17 cellular contexts compared by ENCODE assay signal in the genomic region with DNA sequence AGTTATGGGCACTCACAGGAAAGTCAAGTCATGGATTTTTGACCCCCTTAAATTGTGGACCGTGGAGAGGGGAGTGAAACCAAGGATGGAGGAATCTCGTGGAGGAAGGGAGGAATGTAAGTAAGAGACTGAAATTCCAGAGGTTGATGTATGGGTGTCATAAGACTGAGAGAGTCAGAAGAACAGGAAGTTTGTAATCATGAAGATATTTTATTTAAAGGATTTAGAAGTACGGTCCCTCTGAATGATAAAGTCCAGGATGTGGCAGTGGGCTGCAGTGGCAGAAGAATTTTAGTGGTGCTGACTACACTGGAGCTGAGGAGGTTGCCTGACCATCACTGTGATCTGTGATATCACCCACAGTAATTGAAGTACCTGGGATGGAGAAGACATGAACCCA. TPM values are rescaled to one million over a fixed set of nuclear protein-coding genes. Genes with fewer than 3 reads are reported as not detected.
A peak's percentile ranks its signal among the peaks of the same experiment; 100 is the strongest.
DNase-seq lines count a peak whose midpoint lies in the region; ATAC-seq and TF ChIP-seq lines count a peak whose summit lies in the region.
"Had no signal": no experiment of that assay in that cellular context is flagged by ENCODE, and none has a peak within 500 bp of the region (broad histone marks: within the 10 kb centered on the region; RNA-seq: fewer than 3 reads in every experiment).

No MANE protein-coding gene starts in this region.

- H3K27ac ChIP-seq in spleen: no peak overlapping the region

- TF ChIP-seq CTCF in choroid plexus epithelial cell (conservative IDR thresholded peaks at IDR 0.05; ENCODE audit: low read depth, low read length) (no peak), spleen (IDR thresholded peaks at IDR 0.05 in 8 of 11, conservative IDR thresholded peaks at IDR 0.05 in 3 of 11) (no peak)

- H3K27me3 ChIP-seq in spleen (replicated peaks in 1 of 7): no peaks in the 10 kb centered on the region

- POLR2A ChIA-PET in HEK293T (lab: Yijun Ruan, JAX): no interaction called here

- no peak overlapping the region for H3K4me3 ChIP-seq in choroid plexus epithelial cell (ENCODE audit: low read depth, low read length)
- no peak overlapping the region for H3K4me3 ChIP-seq in spleen
- H3K4me3 ChIP-seq: K562 had no signal

- no peaks in the 10 kb centered on the region for H3K9me3 ChIP-seq in spleen

- intact Hi-C loops in spleen (cut with DNase I; ENCODE audit: low total_unique reads): no loop called here

- 49 to 62% (median 57%) methylated on average over 3 of the region's 3 CpGs for WGBS in spleen, 5 donors

- ATAC-seq in activated CD4-positive, CD25-positive, alpha-beta regulatory T cell treated with anti-CD3 and anti-CD28 coated beads, Interleukin-2, amount 50 U/mL, for 24 hours: no peak
- ATAC-seq: activated CD8-positive, alpha-beta memory T cell treated with anti-CD3 and anti-CD28 coated beads, Interleukin-2, amount 10 ng/mL, durations not matched to agents 7 days and 5 days; K562 had no signal

- no peak for TF ChIP-seq POLR2A in spleen (IDR thresholded peaks at IDR 0.05)

- CTCF ChIA-PET in HEK293T (lab: Yijun Ruan, JAX): no interaction called here

- H3K4me1 ChIP-seq in spleen: peaks cover 0 to 11% (median 0%) of the 10 kb centered on the region in 6 donors

- no peaks in the 10 kb centered on the region for H3K36me3 ChIP-seq in spleen

- peak; percentile 84 for DNase-seq in EL
- DNase-seq in NCI-H226: peak; percentile 59
- peak; percentile 52 for DNase-seq in choroid plexus epithelial cell (ENCODE audit: low read depth)
- peak; percentile 31 for DNase-seq in non-pigmented ciliary epithelial cell (ENCODE audit: low read depth)
- no peak for DNase-seq in AG20443 (ENCODE audit: low spot score)
- DNase-seq in spleen: no peak
- DNase-seq in HEK293T (ENCODE audit: extremely low spot score): no peak
- DNase-seq: activated CD4-positive, alpha-beta T cell treated with anti-CD3 and anti-CD28 coated beads for 48 hours; activated CD8-positive, alpha-beta memory T cell treated with anti-CD3 and anti-CD28 coated beads, Interleukin-2, amount 10 ng/mL, durations not matched to agents 7 days and 5 days; aorta; effector CD8-positive, alpha-beta T cell; NCI-H1694; NCI-H2171 treated with DMSO at 0.1 percent for 48 hours; stimulated activated CD4-positive, alpha-beta T cell treated with anti-CD3 and anti-CD28 coated beads, Interleukin-12 subunit alpha, Interleukin-12 subunit beta, amount 100 ng/mL, for 4 hours; trophoblast cell had no signal

TF ChIP-seq in HEK293T, 16 proteins besides CTCF, POLR2A, EP300 and RAD21:
- TF ChIP-seq, protein P1, sequence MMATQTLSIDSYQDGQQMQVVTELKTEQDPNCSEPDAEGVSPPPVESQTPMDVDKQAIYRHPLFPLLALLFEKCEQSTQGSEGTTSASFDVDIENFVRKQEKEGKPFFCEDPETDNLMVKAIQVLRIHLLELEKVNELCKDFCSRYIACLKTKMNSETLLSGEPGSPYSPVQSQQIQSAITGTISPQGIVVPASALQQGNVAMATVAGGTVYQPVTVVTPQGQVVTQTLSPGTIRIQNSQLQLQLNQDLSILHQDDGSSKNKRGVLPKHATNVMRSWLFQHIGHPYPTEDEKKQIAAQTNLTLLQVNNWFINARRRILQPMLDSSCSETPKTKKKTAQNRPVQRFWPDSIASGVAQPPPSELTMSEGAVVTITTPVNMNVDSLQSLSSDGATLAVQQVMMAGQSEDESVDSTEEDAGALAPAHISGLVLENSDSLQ (IDR thresholded peaks at IDR 0.05): no peak
- TF ChIP-seq BHLHE40 (IDR thresholded peaks at IDR 0.05; ENCODE audit: borderline replicate concordance) (no peak), NFRKB (IDR thresholded peaks at IDR 0.05) (no peak), TARDBP (IDR thresholded peaks at IDR 0.05) (no peak), FOXA1 (IDR thresholded peaks at IDR 0.05) (no peak), ELF4 (IDR thresholded peaks at IDR 0.05) (no peak), SP1 (IDR thresholded peaks at IDR 0.05) (no peak), ARNT (IDR thresholded peaks at IDR 0.05) (no peak), FOXK2 (IDR thresholded peaks at IDR 0.05) (no peak), SUZ12 (IDR thresholded peaks at IDR 0.05) (no peak), ZNF384 (IDR thresholded peaks at IDR 0.05) (no peak), HDGF (IDR thresholded peaks at IDR 0.05; ENCODE audit: borderline replicate concordance) (no peak), FOXM1 (IDR thresholded peaks at IDR 0.05; ENCODE audit: borderline replicate concordance) (no peak)

RNA-seq across cellular contexts. Expression of a gene that starts 57.8 kb away (rescaled TPM):
- total RNA-seq in spleen: 1 to 10 TPM; 2.7 to 6.1 (median 4.5) TPM
- polyA plus RNA-seq in spleen: 1 to 10 TPM in 2 of 3 donors, under 1 TPM in 1; 0.53 to 2.5 (median 1.8) TPM
- total RNA-seq: K562 had no signal
- polyA plus RNA-seq: K562 had no signal

Comparison
In these comparisons a context has a peak if more than half of its experiments do, and no peak if none do; other contexts are left out.
1. DNase-seq: peak in EL (single experiment), NCI-H226 (single experiment), choroid plexus epithelial cell (single experiment) and non-pigmented ciliary epithelial cell (single experiment); none in AG20443 (single experiment), spleen (single experiment) and HEK293T (single experiment).